In the genomic region with DNA sequence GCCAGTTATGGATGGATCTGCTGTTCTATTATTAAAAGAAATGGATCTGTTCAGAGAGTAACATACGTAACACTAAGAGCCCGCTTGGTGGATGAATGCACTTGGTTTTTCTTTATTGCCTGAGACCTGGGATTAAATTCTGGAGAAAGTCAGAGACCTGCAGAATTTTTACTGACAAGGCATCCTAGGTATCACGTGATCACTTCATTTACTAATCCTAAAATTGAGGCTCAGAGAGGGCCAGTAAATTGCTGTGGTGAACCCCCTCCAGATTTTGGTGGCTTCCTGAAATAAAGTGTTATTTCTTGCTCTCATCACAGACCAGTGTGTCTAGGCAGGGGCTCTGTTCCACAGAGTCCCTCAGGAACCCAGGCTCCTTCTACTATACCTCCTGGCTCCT, we compare ENCODE assay signal across 11 cellular contexts.
"Had no signal": no experiment of that assay in that cellular context is flagged by ENCODE, and none has a peak within 500 bp of the region (broad histone marks: within the 10 kb centered on the region; RNA-seq: fewer than 3 reads in every experiment).

No MANE protein-coding gene starts in this region.

- DNase-seq: GM23248, GOT3, H7, H9, HCEC 1CT, HFFc6 had no signal

- H3K9me3 ChIP-seq: HAP-1 had no signal

- ATAC-seq: GM23338, HCT116 had no signal

- H3K4me1 ChIP-seq: HAP-1 had no signal

- H3K4me3 ChIP-seq: GM23248, GM23338, HAP-1 had no signal

- H3K4me2 ChIP-seq: GM23338 had no signal

- H3K27ac ChIP-seq: GM23248 had no signal

- FAIRE-seq: H1, H54 had no signal

- H3K9ac ChIP-seq: GM23248 had no signal

- H3K36me3 ChIP-seq: HAP-1 had no signal

- H2AFZ ChIP-seq: GM23248 had no signal
